ENCODE assay signal across 8 cellular contexts in the genomic region with DNA sequence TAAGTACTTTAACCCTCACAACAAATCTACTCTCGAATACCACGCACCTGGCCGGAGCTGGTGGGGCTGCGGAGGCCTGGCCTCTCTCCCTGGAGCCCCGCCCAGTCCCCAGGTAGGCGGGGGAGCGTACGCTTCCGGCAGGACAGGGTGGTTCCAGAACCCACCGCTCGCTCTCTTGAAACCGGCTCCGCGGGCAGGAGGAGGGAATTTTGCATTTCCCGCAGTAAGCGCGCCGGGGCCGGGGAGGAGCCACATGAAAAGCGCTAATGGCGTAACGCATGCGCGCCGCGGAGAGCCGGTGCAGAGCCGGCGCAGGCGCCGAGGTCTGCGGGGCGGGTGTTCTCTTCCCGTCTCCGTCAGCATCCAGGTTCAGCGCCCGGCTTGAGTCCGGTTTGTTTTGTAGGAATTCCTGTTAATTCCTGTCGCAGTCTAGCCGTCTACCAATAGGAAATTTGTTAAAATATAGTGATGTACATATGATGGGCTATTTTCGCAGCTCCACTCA. TPM values are rescaled to one million over a fixed set of nuclear protein-coding genes. Genes with fewer than 3 reads are reported as not detected.
A peak's percentile ranks its signal among the peaks of the same experiment; 100 is the strongest.
DNase-seq lines count a peak whose midpoint lies in the region; ATAC-seq and TF ChIP-seq lines count a peak whose summit lies in the region.

No MANE protein-coding gene starts in this region.

- no peak overlapping the region for H3K27ac Mint-ChIP-seq in chondrocyte (ENCODE audit: unreplicated experiment)

- POLR2A ChIA-PET in AG04449 (lab: Yijun Ruan, JAX), result no interaction called here

- H3K4me3 ChIP-seq in AG04449 (ENCODE audit: low read depth, low read length), result peak overlapping the region; percentile 64

- CTCF ChIA-PET in AG04449 (lab: Yijun Ruan, JAX), result interaction anchor here (1.0 to 8.5 kb wide), 5 partner anchors 12 to 1414 kb away, joined by 4 to 215 read pairs (median 7); no protein-coding TSS in a partner anchor

- TF ChIP-seq CTCF in AG04449 (IDR thresholded peaks at IDR 0.05; ENCODE audit: insufficient read depth, low read length, missing control alignments) (no peak), chondrocyte (IDR thresholded peaks at IDR 0.05) (no peak)

- H3K4me1 Mint-ChIP-seq in chondrocyte (ENCODE audit: low read depth), result peaks cover 18% of the 10 kb centered on the region

- H3K4me3 Mint-ChIP-seq in chondrocyte (ENCODE audit: unreplicated experiment), result peak overlapping the region; percentile 73

- no peaks in the 10 kb centered on the region for H3K9me3 Mint-ChIP-seq in chondrocyte (ENCODE audit: low read depth)

- no peaks in the 10 kb centered on the region for H3K36me3 Mint-ChIP-seq in chondrocyte (ENCODE audit: low read depth)

- ATAC-seq in GM18873 (IDR thresholded peaks at IDR 0.05; ENCODE audit: low FRiP score, unreplicated experiment) (peak; percentile 65), HG03103 (IDR thresholded peaks at IDR 0.05; ENCODE audit: low read depth, unreplicated experiment) (peak; percentile 63)

- peaks cover 2% of the 10 kb centered on the region for H3K27me3 Mint-ChIP-seq in chondrocyte (ENCODE audit: low read depth)

- DNase-seq in AG04449 (ENCODE audit: low read depth, low spot score) (no peak), NCI-H2171 treated with DMSO at 0.1 percent for 48 hours (lab: John Stamatoyannopoulos, UW) (peak; percentile 94), chondrocyte (ENCODE audit: low spot score) (peak; percentile 96), kidney tubule cell (ENCODE audit: low spot score) (peak; percentile 91)
- DNase-seq in activated CD4-positive, alpha-beta T cell treated with anti-CD3 and anti-CD28 coated beads for 1 hour, result peak; percentile 72
- peak; percentile 67 to 79 for DNase-seq in stimulated activated CD4-positive, alpha-beta T cell treated with anti-CD3 and anti-CD28 coated beads, Interleukin-1b, Interleukin-23, amount 100 ng/mL, for 4 hours (ENCODE audit: low read depth in 2 of 2)

RNA-seq across cellular contexts. Expression of gene CAVIN4, which starts 20.8 kb away (rescaled TPM):
- 0.46 to 0.87 TPM (median 0.62 TPM) in 3 replicates for total RNA-seq in chondrocyte
